16 cellular contexts compared by ENCODE assay signal in the genomic region with DNA sequence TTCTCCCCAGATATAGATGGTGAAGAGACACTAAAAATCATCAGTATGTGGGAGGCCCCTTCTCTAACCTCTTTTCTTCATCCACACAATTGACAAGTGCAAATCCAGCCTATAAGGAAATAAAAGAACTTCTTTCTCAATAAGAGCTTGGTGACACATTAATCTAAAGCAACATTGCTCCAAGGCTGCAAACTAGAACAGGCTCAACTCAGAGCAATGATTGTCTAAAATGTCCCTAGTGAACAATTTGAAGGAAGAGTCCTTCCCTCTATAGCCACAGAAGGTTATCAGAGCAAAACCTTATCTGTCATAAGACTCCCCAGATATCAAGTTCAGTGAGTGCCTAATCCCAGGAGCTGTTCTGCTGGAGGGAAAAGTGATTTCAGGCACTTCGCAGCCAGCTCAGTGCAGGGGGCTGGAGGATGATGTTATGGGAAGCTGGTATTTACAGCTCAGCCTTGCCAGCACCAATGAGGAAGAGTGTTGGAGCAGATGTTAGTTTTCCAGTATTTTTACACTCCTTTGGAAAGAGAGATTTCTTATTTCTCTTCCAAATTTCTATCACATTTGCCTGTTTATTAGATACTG.
DNase-seq lines count a peak whose midpoint lies in the region; ATAC-seq, FAIRE-seq and TF ChIP-seq lines count a peak whose summit lies in the region.
"Had no signal": no experiment of that assay in that cellular context is flagged by ENCODE, and none has a peak within 500 bp of the region (broad histone marks: within the 10 kb centered on the region; RNA-seq: fewer than 3 reads in every experiment).

No MANE protein-coding gene starts in this region.

- TF ChIP-seq CTCF in kidney (IDR thresholded peaks at IDR 0.05; ENCODE audit: borderline replicate concordance, extremely low read depth, insufficient read depth) (no peak), vagina (IDR thresholded peaks at IDR 0.05) (no peak)

- peaks cover 0 to 15% of the 10 kb centered on the region in 2 donors for H3K4me1 ChIP-seq in kidney (ENCODE audit: control insufficient read depth in 1 of 2, insufficient read depth in 1 of 2, low read depth in 1 of 2, low read length in 2 of 2)
- peaks cover 19% of the 10 kb centered on the region for H3K4me1 ChIP-seq in vagina

- FAIRE-seq in kidney (lab: Jason Lieb, UNC) (no peak), RCC 7860 (lab: Jason Lieb, UNC) (no peak)
- FAIRE-seq: HTR-8/SVneo had no signal

- ATAC-seq in Right ventricle myocardium inferior: peak; percentile 51
- ATAC-seq: PC-3 had no signal

- no peaks in the 10 kb centered on the region for H3K9me3 ChIP-seq in kidney (ENCODE audit: control insufficient read depth in 1 of 2, low read length in 2 of 2)
- H3K9me3 ChIP-seq in vagina: no peaks in the 10 kb centered on the region
- H3K9me3 ChIP-seq: suprapubic skin had no signal

- no peaks in the 10 kb centered on the region for H3K9me3 Mint-ChIP-seq in activated naive CD8-positive, alpha-beta T cell treated with anti-CD3 and anti-CD28 coated beads for 36 hours
- H3K9me3 Mint-ChIP-seq in immature natural killer cell: no peaks in the 10 kb centered on the region

- H3K4me1 Mint-ChIP-seq in activated naive CD8-positive, alpha-beta T cell treated with anti-CD3 and anti-CD28 coated beads for 36 hours: peaks cover 72% of the 10 kb centered on the region
- H3K4me1 Mint-ChIP-seq in immature natural killer cell: peaks cover 4 to 11% of the 10 kb centered on the region in 2 donors

- H3K4me3 ChIP-seq in kidney (ENCODE audit: low read length in 2 of 2) (no peak overlapping the region), vagina (no peak overlapping the region)
- H3K4me3 ChIP-seq: suprapubic skin had no signal

- no peak overlapping the region for H3K4me3 Mint-ChIP-seq in activated naive CD8-positive, alpha-beta T cell treated with anti-CD3 and anti-CD28 coated beads for 36 hours
- H3K4me3 Mint-ChIP-seq in immature natural killer cell: no peak overlapping the region

- TF ChIP-seq POLR2A in vagina (IDR thresholded peaks at IDR 0.05): no peak

- H3K36me3 ChIP-seq in kidney (ENCODE audit: control insufficient read depth in 1 of 2, insufficient read depth in 2 of 2, low read length in 2 of 2) (no peaks in the 10 kb centered on the region), vagina (no peaks in the 10 kb centered on the region)
- H3K36me3 ChIP-seq: suprapubic skin had no signal

- no peaks in the 10 kb centered on the region for H3K27me3 Mint-ChIP-seq in activated naive CD8-positive, alpha-beta T cell treated with anti-CD3 and anti-CD28 coated beads for 36 hours
- H3K27me3 Mint-ChIP-seq in immature natural killer cell (ENCODE audit: low read depth in 3 of 3): peaks cover 0 to 2% (median 0%) of the 10 kb centered on the region in 3 donors

- H3K27ac ChIP-seq in kidney (ENCODE audit: low read depth in 2 of 2, low read length in 2 of 2) (no peak overlapping the region), vagina (peak overlapping the region; percentile 7)
- H3K27ac ChIP-seq: suprapubic skin had no signal

- H3K36me3 Mint-ChIP-seq in activated naive CD8-positive, alpha-beta T cell treated with anti-CD3 and anti-CD28 coated beads for 36 hours: peaks cover 24% of the 10 kb centered on the region
- H3K36me3 Mint-ChIP-seq in immature natural killer cell: no peaks in the 10 kb centered on the region

- H3K9ac ChIP-seq in kidney (ENCODE audit: low read length in 2 of 2): no peak overlapping the region

- intact Hi-C loops in Right ventricle myocardium inferior (cut with DNase I) (no loop called here), cardiac septum (cut with DNase I) (no loop called here), kidney (cut with DNase I) (no loop called here), vagina (cut with DNase I) (no loop called here)

- no peaks in the 10 kb centered on the region for H3K27me3 ChIP-seq in vagina
- H3K27me3 ChIP-seq: suprapubic skin had no signal

- DNase-seq in Right ventricle myocardium inferior (ENCODE audit: missing footprints) (no peak), cardiac septum (ENCODE audit: low spot score) (no peak), kidney (peak; percentile 69), vagina (ENCODE audit: extremely low spot score in 2 of 2) (no peak), RCC 7860 (ENCODE audit: low spot score) (no peak), DMS114 treated with DMSO at 0.1 percent for 48 hours (lab: John Stamatoyannopoulos, UW; ENCODE audit: unreplicated experiment) (no peak), immature natural killer cell (no peak)
- no peak for DNase-seq in activated naive CD8-positive, alpha-beta T cell treated with anti-CD3 and anti-CD28 coated beads for 36 hours
- DNase-seq: activated CD8-positive, alpha-beta memory T cell treated with anti-CD3 and anti-CD28 coated beads, Interleukin-2, amount 50 U/mL, for 48 hours; head of caudate nucleus; kidney glomerular epithelial cell; NCI-H1694; PC-3; SW 1271 had no signal

- peak overlapping the region; percentile 21 for H3K27ac Mint-ChIP-seq in activated naive CD8-positive, alpha-beta T cell treated with anti-CD3 and anti-CD28 coated beads for 36 hours
- H3K27ac Mint-ChIP-seq in immature natural killer cell: no peak overlapping the region
